Comparison of ENCODE assay signal across 25 cellular contexts in genomic region chr2:81991282-81991681, GRCh38.
"Had no signal": no experiment of that assay in that cellular context is flagged by ENCODE, and none has a peak within 500 bp of the region (broad histone marks: within the 10 kb centered on the region; RNA-seq: fewer than 3 reads in every experiment).

No MANE protein-coding gene starts in this region.

- H3K4me3 Mint-ChIP-seq: mesothelial cell of epicardium; naive B cell; natural killer cell; nephron progenitor cell; neural progenitor cell; stimulated activated naive B cell treated with anti-CD40 and anti-IgM and Interleukin-4, amounts not matched to agents 10 μg/mL and 1 μg/mL and 100 μg/mL, for 72 hours had no signal

- H2AFZ ChIP-seq: hepatocyte, neural progenitor cell, parathyroid adenoma had no signal

- H3K4me1 Mint-ChIP-seq: mesothelial cell of epicardium; naive B cell; natural killer cell; nephron progenitor cell; neural progenitor cell; stimulated activated naive B cell treated with anti-CD40 and anti-IgM and Interleukin-4, amounts not matched to agents 10 μg/mL and 1 μg/mL and 100 μg/mL, for 72 hours had no signal

- H3K36me3 Mint-ChIP-seq: mesothelial cell of epicardium; naive B cell; neural progenitor cell; stimulated activated naive B cell treated with anti-CD40 and anti-IgM and Interleukin-4, amounts not matched to agents 10 μg/mL and 1 μg/mL and 100 μg/mL, for 72 hours had no signal

- H3K27me3 ChIP-seq: heart right ventricle, hepatocyte, neural progenitor cell, neutrophil, stomach, testis, thyroid gland, transverse colon, upper lobe of left lung had no signal

- H3K79me2 ChIP-seq: hepatocyte, parathyroid adenoma had no signal

- ATAC-seq: heart right ventricle; natural killer cell; right cardiac atrium; stimulated activated naive B cell treated with anti-CD40 and anti-IgM and Interleukin-4, amounts not matched to agents 10 μg/mL and 1 μg/mL and 100 μg/mL, for 72 hours; stimulated activated naive CD8-positive, alpha-beta T cell treated with anti-CD3 and anti-CD28 coated beads, Interleukin-15, Interleukin-2, amounts not matched to agents 100 U/mL and 50 U/mL, for 24 hours had no signal

- DNase-seq: heart right ventricle; left ventricle myocardium inferior; mesendoderm; naive B cell; natural killer cell; nephron progenitor cell; occipital lobe; retina; right cardiac atrium; stimulated activated CD4-positive, alpha-beta T cell treated with anti-CD3 and anti-CD28 coated beads, Interleukin-2, amount 100 ng/mL, for 24 hours; stimulated activated CD4-positive, alpha-beta T cell treated with anti-CD3 and anti-CD28 coated beads, Interleukin-4, amount 100 ng/mL, for 1 hour; stimulated activated naive B cell treated with anti-CD40 and anti-IgM and Interleukin-4, amounts not matched to agents 10 μg/mL and 1 μg/mL and 100 μg/mL, for 72 hours; stimulated activated naive CD8-positive, alpha-beta T cell treated with anti-CD3 and anti-CD28 coated beads, Interleukin-15, Interleukin-2, amounts not matched to agents 100 U/mL and 50 U/mL, for 24 hours; stomach; testis; thyroid gland; transverse colon; upper lobe of left lung had no signal

- H3K27me3 Mint-ChIP-seq: naive B cell; stimulated activated naive B cell treated with anti-CD40 and anti-IgM and Interleukin-4, amounts not matched to agents 10 μg/mL and 1 μg/mL and 100 μg/mL, for 72 hours had no signal

- H3K9ac ChIP-seq: neural progenitor cell, parathyroid adenoma had no signal

- H3K36me3 ChIP-seq: heart right ventricle, left ventricle myocardium inferior, neural progenitor cell, neutrophil, stomach, thyroid gland, transverse colon, upper lobe of left lung had no signal

- H3K27ac Mint-ChIP-seq: mesothelial cell of epicardium; natural killer cell; nephron progenitor cell; neural progenitor cell; stimulated activated naive B cell treated with anti-CD40 and anti-IgM and Interleukin-4, amounts not matched to agents 10 μg/mL and 1 μg/mL and 100 μg/mL, for 72 hours had no signal

- H3K4me2 ChIP-seq: hepatocyte, neural progenitor cell, smooth muscle cell had no signal

- H3K9me3 ChIP-seq: neutrophil, testis, thyroid gland, upper lobe of left lung had no signal

- H3K9me3 Mint-ChIP-seq: neural progenitor cell had no signal

- H3K27ac ChIP-seq: heart right ventricle, hepatocyte, left ventricle myocardium inferior, neural progenitor cell, neutrophil, parathyroid adenoma, stomach, testis, thyroid gland, transverse colon, upper lobe of left lung had no signal

- H3K4me3 ChIP-seq: heart right ventricle, hepatocyte, left ventricle myocardium inferior, lung, neural progenitor cell, smooth muscle cell, stomach, testis, thyroid gland, transverse colon, upper lobe of left lung had no signal

- H3K4me1 ChIP-seq: heart right ventricle, left ventricle myocardium inferior, neural progenitor cell, parathyroid adenoma, stomach, testis, thyroid gland, transverse colon, upper lobe of left lung had no signal
